In genomic region chr3:124809039-124809438, GRCh38 we compare ENCODE assay signal across 18 cellular contexts.
A peak's percentile ranks its signal among the peaks of the same experiment; 100 is the strongest.
DNase-seq lines count a peak whose midpoint lies in the region; ATAC-seq, FAIRE-seq and TF ChIP-seq lines count a peak whose summit lies in the region.
"Had no signal": no experiment of that assay in that cellular context is flagged by ENCODE, and none has a peak within 500 bp of the region (broad histone marks: within the 10 kb centered on the region; RNA-seq: fewer than 3 reads in every experiment).

No MANE protein-coding gene starts in this region.

- no peak overlapping the region for H3K4me3 Mint-ChIP-seq in astrocyte (ENCODE audit: unreplicated experiment)

- WGBS in mammary epithelial cell (ENCODE audit: low coverage, missing lambda C conversion rate) = 53% methylated on average over 2 of the region's 3 CpGs
- WGBS in psoas muscle, 3 donors = 69 to 74% (median 70%) methylated on average over 3 of the region's 3 CpGs

- in situ Hi-C loops in mammary epithelial cell (cut with MboI; ENCODE audit: low sequenced_read_pairs in 2 of 2) = no loop called here

- no peak for ATAC-seq in psoas muscle
- ATAC-seq: HCT116 had no signal

- H3K4me1 Mint-ChIP-seq in astrocyte (ENCODE audit: low read depth, unreplicated experiment) = peaks cover 38% of the 10 kb centered on the region

- no peak overlapping the region for H2AFZ ChIP-seq in mammary epithelial cell (ENCODE audit: low read depth, low read length)
- H2AFZ ChIP-seq in astrocyte (ENCODE audit: low read depth, low read length) = no peak overlapping the region

- no TSS peak for BruUV-seq in mammary epithelial cell (replicated peaks; lab: Mats Ljungman, UMichigan)

- H3K27ac ChIP-seq in breast epithelium (peak overlapping the region; percentile 81 to 83), mammary epithelial cell (ENCODE audit: insufficient read depth, low read depth, low read length) (no peak overlapping the region), astrocyte (ENCODE audit: low read depth, low read length) (no peak overlapping the region), psoas muscle (peak overlapping the region; percentile 21)
- H3K27ac ChIP-seq: BLaER1 treated with 17β-estradiol and CSF1 and Interleukin-3, amounts not matched to agents 10 nM and 100 nM had no signal

- no peaks in the 10 kb centered on the region for H3K9me3 Mint-ChIP-seq in astrocyte (ENCODE audit: unreplicated experiment)

- H3K4me3 ChIP-seq in breast epithelium (no peak overlapping the region), mammary epithelial cell (replicated peaks in 1 of 3; ENCODE audit: insufficient read depth in 1 of 3, low read depth in 2 of 3, low read length in 3 of 3) (no peak overlapping the region), astrocyte (ENCODE audit: insufficient read depth, low read depth, low read length) (no peak overlapping the region), psoas muscle (no peak overlapping the region)
- H3K4me3 ChIP-seq: BLaER1 treated with 17β-estradiol and CSF1 and Interleukin-3, amounts not matched to agents 10 nM and 100 nM had no signal

- dilution Hi-C loops in mammary epithelial cell (cut with HindIII; ENCODE audit: low sequenced_read_pairs) = no loop called here

- DNase-seq in breast epithelium (ENCODE audit: low spot score in 2 of 2) (no peak), mammary epithelial cell (no peak), astrocyte (ENCODE audit: low read depth) (no peak), psoas muscle (no peak), urothelium cell line (ENCODE audit: low spot score) (no peak), H54 (ENCODE audit: insufficient read length, low spot score) (no peak), frontal cortex (ENCODE audit: low spot score in 2 of 2) (no peak), mucosa of gallbladder (ENCODE audit: low spot score) (no peak)
- DNase-seq: DMS79 treated with DMSO at 0.1 percent for 48 hours, KBM-7, NCI-H1436, NCI-H2029 treated with DMSO at 0.1 percent for 48 hours, NCI-H748 treated with DMSO at 0.1 percent for 48 hours, OCI-M1 had no signal

- TF ChIP-seq POLR2A in breast epithelium (IDR thresholded peaks at IDR 0.05) = no peak
- no peak for TF ChIP-seq POLR2A in H54 (IDR thresholded peaks at IDR 0.05; ENCODE audit: low read depth, low read length)

- CTCF ChIA-PET in mammary epithelial cell (lab: Charles Lee; ENCODE audit: low non-redundant PET) = no interaction called here

- H3K4me1 ChIP-seq in breast epithelium (peaks cover 9 to 14% of the 10 kb centered on the region in 2 donors), mammary epithelial cell (ENCODE audit: insufficient read depth, low read length) (peaks cover 18% of the 10 kb centered on the region), astrocyte (ENCODE audit: insufficient read depth, low read length) (peaks cover 42% of the 10 kb centered on the region), psoas muscle (peaks cover 47% of the 10 kb centered on the region)

- TF ChIP-seq CTCF in breast epithelium (IDR thresholded peaks at IDR 0.05) (no peak), mammary epithelial cell (conservative IDR thresholded peaks at IDR 0.05 in 1 of 2, IDR thresholded peaks at IDR 0.05 in 1 of 2; ENCODE audit: extremely low read depth in 1 of 2, insufficient read depth in 1 of 2, low read depth in 1 of 2, low read length in 2 of 2) (no peak), astrocyte (IDR thresholded peaks at IDR 0.05; ENCODE audit: insufficient read depth, low read depth, low read length) (no peak), psoas muscle (IDR thresholded peaks at IDR 0.05) (no peak)

- peak overlapping the region; percentile 37 for H3K27ac Mint-ChIP-seq in astrocyte (ENCODE audit: unreplicated experiment)

- intact Hi-C loops in breast epithelium (cut with DNase I; ENCODE audit: low total_unique reads) (no loop called here), mammary epithelial cell (cut with micrococcal nuclease) (no loop called here), psoas muscle (cut with DNase I) (no loop called here)

- peaks cover 7% of the 10 kb centered on the region for H3K36me3 Mint-ChIP-seq in astrocyte (ENCODE audit: low read depth, unreplicated experiment)

- H4K20me1 ChIP-seq in mammary epithelial cell (ENCODE audit: insufficient read depth, low read length) = no peaks in the 10 kb centered on the region
- no peaks in the 10 kb centered on the region for H4K20me1 ChIP-seq in astrocyte (ENCODE audit: insufficient read depth, low read length)
- H4K20me1 ChIP-seq: BLaER1 treated with 17β-estradiol and CSF1 and Interleukin-3, amounts not matched to agents 10 nM and 100 nM had no signal

- H3K4me2 ChIP-seq in mammary epithelial cell (ENCODE audit: insufficient read depth, low read depth, low read length) (no peak overlapping the region), astrocyte (ENCODE audit: low read length) (no peak overlapping the region)
- H3K4me2 ChIP-seq: BLaER1 treated with 17β-estradiol and CSF1 and Interleukin-3, amounts not matched to agents 10 nM and 100 nM had no signal

- FAIRE-seq in astrocyte (lab: Jason Lieb, UNC) (no peak), urothelium cell line (lab: Jason Lieb, UNC) (peak; percentile 81), H54 (lab: Jason Lieb, UNC) (no peak), frontal cortex (lab: Jason Lieb, UNC) (no peak)
- FAIRE-seq: A204.1, G401.6 had no signal

- H3K9me3 ChIP-seq in breast epithelium (no peaks in the 10 kb centered on the region), mammary epithelial cell (replicated peaks; ENCODE audit: insufficient read depth, low read length) (no peaks in the 10 kb centered on the region), astrocyte (ENCODE audit: insufficient read depth, low read depth, low read length) (no peaks in the 10 kb centered on the region), psoas muscle (no peaks in the 10 kb centered on the region)
- H3K9me3 ChIP-seq: BLaER1 treated with 17β-estradiol and CSF1 and Interleukin-3, amounts not matched to agents 10 nM and 100 nM had no signal

- no peaks in the 10 kb centered on the region for H3K27me3 ChIP-seq in breast epithelium
- H3K27me3 ChIP-seq in mammary epithelial cell (ENCODE audit: insufficient read depth, low read length) = no peaks in the 10 kb centered on the region
- H3K27me3 ChIP-seq in astrocyte (ENCODE audit: insufficient read depth, low read length) = no peaks in the 10 kb centered on the region
- no peaks in the 10 kb centered on the region for H3K27me3 ChIP-seq in psoas muscle (ENCODE audit: insufficient read depth in 3 of 3, low read length in 2 of 3)
- H3K27me3 ChIP-seq: BLaER1 treated with 17β-estradiol and CSF1 and Interleukin-3, amounts not matched to agents 10 nM and 100 nM had no signal

- H3K27me3 Mint-ChIP-seq in astrocyte (ENCODE audit: low read depth, unreplicated experiment) = no peaks in the 10 kb centered on the region

- H3K36me3 ChIP-seq in breast epithelium (no peaks in the 10 kb centered on the region), mammary epithelial cell (ENCODE audit: insufficient read depth, low read length) (peaks cover 7% of the 10 kb centered on the region), astrocyte (ENCODE audit: insufficient read depth, low read length) (peaks cover 4% of the 10 kb centered on the region), psoas muscle (ENCODE audit: insufficient read depth in 1 of 2, low read depth in 1 of 2) (peaks cover 0 to 11% of the 10 kb centered on the region in 2 donors)

- no peaks in the 10 kb centered on the region for H3K79me2 ChIP-seq in mammary epithelial cell (ENCODE audit: insufficient read depth, low read length)
- no peaks in the 10 kb centered on the region for H3K79me2 ChIP-seq in astrocyte (ENCODE audit: insufficient read depth, low read length)

- no peak overlapping the region for H3K9ac ChIP-seq in mammary epithelial cell (ENCODE audit: insufficient read depth, low read length)
- no peak overlapping the region for H3K9ac ChIP-seq in astrocyte (ENCODE audit: low read length)
- H3K9ac ChIP-seq: BLaER1 treated with 17β-estradiol and CSF1 and Interleukin-3, amounts not matched to agents 10 nM and 100 nM had no signal

Comparison
In these comparisons a context has a peak if more than half of its experiments do, and no peak if none do; other contexts are left out.
1. H3K27ac ChIP-seq: peak in breast epithelium (2 of 2) and psoas muscle (single experiment); none in mammary epithelial cell (single experiment) and astrocyte (single experiment).